Comparison of ENCODE assay signal across 1 cellular context in genomic region chr16:89119661-89120141, GRCh38.
TF ChIP-seq lines count a peak whose summit lies in the region.

No MANE protein-coding gene starts in this region.

TF ChIP-seq in GM12878, 131 proteins besides CTCF, POLR2A, EP300 and RAD21:
- no peak for TF ChIP-seq YBX1 (IDR thresholded peaks at IDR 0.05)
- TF ChIP-seq MEF2B (IDR thresholded peaks at IDR 0.05; ENCODE audit: partially characterized antibody, poor library complexity, severe bottlenecking), result no peak
- no peak for TF ChIP-seq SRF (IDR thresholded peaks at IDR 0.05; ENCODE audit: low read depth in 2 of 2, low read length in 2 of 2)
- no peak for TF ChIP-seq IRF5 (IDR thresholded peaks at IDR 0.05; ENCODE audit: borderline replicate concordance)
- no peak for TF ChIP-seq BACH1 (IDR thresholded peaks at IDR 0.05; ENCODE audit: borderline replicate concordance)
- no peak for TF ChIP-seq EZH2 (IDR thresholded peaks at IDR 0.05; ENCODE audit: borderline replicate concordance, control insufficient read depth, low read depth, low read length)
TF ChIP-seq in GM12878: peak in this region for 0.
